In the genomic region with DNA sequence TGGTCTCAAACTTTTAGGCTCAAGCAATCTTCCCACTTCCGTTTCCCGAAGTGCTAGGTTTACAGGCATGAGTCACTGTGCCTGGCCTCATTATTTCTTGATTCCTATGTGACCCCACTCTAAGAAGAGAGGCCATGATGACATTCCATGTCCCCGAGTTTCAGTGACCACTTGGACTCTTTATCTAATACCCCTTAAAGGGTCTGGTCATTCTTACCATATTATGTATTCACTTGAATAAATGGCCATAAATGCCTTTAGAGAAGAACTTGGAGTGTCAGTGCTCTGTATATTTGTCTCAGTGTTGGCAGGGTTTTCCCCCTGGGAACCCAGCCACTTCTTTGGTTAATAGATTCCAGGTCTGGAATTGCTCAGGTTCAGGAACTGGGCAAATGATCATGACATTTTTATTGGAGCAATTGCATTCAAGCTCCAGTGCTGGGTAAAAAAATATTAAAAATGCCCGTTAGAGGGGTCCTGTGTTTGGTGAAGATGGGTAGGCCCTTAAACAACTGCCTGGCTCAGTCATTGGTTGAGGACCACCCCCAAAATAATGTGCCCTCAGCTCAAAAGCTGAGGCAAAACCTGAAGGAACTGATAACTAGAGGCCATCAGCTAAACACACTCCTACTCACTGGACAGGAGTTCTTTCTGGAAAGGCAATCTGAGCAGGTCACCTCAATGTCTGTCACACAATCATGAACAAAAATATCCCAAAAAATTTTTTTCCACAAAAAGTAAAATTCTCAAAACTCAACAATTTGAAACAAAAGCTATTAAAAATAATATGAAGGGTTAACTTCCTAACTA, we compare ENCODE assay signal across 14 cellular contexts.
DNase-seq lines count a peak whose midpoint lies in the region; ATAC-seq, FAIRE-seq and TF ChIP-seq lines count a peak whose summit lies in the region.
"Had no signal": no experiment of that assay in that cellular context is flagged by ENCODE, and none has a peak within 500 bp of the region (broad histone marks: within the 10 kb centered on the region; RNA-seq: fewer than 3 reads in every experiment).

No MANE protein-coding gene starts in this region.

- FAIRE-seq in HepG2 (lab: Jason Lieb, UNC): no peak

- WGBS in liver: 26% methylated on average over 4 of the region's 4 CpGs
- WGBS in HepG2 (ENCODE audit: low lambda C conversion rate): 2% methylated on average over 4 of the region's 4 CpGs

- no peaks in the 10 kb centered on the region for H3K79me2 ChIP-seq in HepG2 (ENCODE audit: insufficient read depth, low read length)

- H3K27me3 ChIP-seq in liver (ENCODE audit: control insufficient read depth in 4 of 4, insufficient read depth in 4 of 4, low read length in 3 of 4): no peaks in the 10 kb centered on the region
- no peaks in the 10 kb centered on the region for H3K27me3 ChIP-seq in HepG2 (ENCODE audit: control insufficient read depth in 1 of 2, insufficient read depth in 2 of 2, low read length in 2 of 2)

- H2AFZ ChIP-seq in HepG2 (ENCODE audit: low read length): no peak overlapping the region

- no peak for TF ChIP-seq EP300 in HepG2 (IDR thresholded peaks at IDR 0.05; ENCODE audit: low read depth in 2 of 2, low read length in 2 of 2)
- TF ChIP-seq EP300 in HepG2 (CRISPR knock-in tag; IDR thresholded peaks at IDR 0.05; ENCODE audit: borderline replicate concordance): no peak

- no peaks in the 10 kb centered on the region for H3K9me3 Mint-ChIP-seq in Calu3 (ENCODE audit: low read depth, unreplicated experiment)
- H3K9me3 Mint-ChIP-seq: stimulated activated naive CD8-positive, alpha-beta T cell treated with anti-CD3 and anti-CD28 coated beads, Interleukin-15, Interleukin-2, amounts not matched to agents 100 ng/mL and 50 ng/mL, for 24 hours had no signal

- no peak for DNase-seq in HepG2 (ENCODE audit: low spot score)
- DNase-seq in astrocyte of the hippocampus (ENCODE audit: low read depth, low spot score): peak; percentile 93
- peak; percentile 24 for DNase-seq in kidney glomerular epithelial cell (lab: John Stamatoyannopoulos, UW)
- no peak for DNase-seq in Calu3
- no peak for DNase-seq in midbrain (lab: John Stamatoyannopoulos, UW)
- no peak for DNase-seq in activated CD8-positive, alpha-beta memory T cell treated with anti-CD3 and anti-CD28 coated beads, Interleukin-2, amount 50 U/mL, for 4 hours
- DNase-seq: activated T-cell treated with anti-CD3 and anti-CD28 coated beads for 4 hours, GDM1, left cardiac atrium, NCI-H2081 had no signal

- TF ChIP-seq POLR2A in HepG2 (IDR thresholded peaks at IDR 0.05; ENCODE audit: insufficient read depth in 1 of 2, low read depth in 2 of 2, low read length in 2 of 2): no peak

- intact Hi-C loops in HepG2 (cut with micrococcal nuclease; ENCODE audit: unreplicated experiment) (no loop called here), Calu3 (cut with micrococcal nuclease; ENCODE audit: unreplicated experiment) (no loop called here)

- no peaks in the 10 kb centered on the region for H3K36me3 Mint-ChIP-seq in Calu3 (ENCODE audit: insufficient read depth, unreplicated experiment)

- no peaks in the 10 kb centered on the region for H4K20me1 ChIP-seq in HepG2 (ENCODE audit: insufficient read depth, low read length)

- in situ Hi-C loops in HepG2 (cut with HindIII; ENCODE audit: extremely low pct_ligation_motif_present, low pct_unique_long_range_greater_than_20kb): no loop called here

- H3K4me3 ChIP-seq in liver (ENCODE audit: low read depth in 1 of 3, low read length in 3 of 3) (no peak overlapping the region), HepG2 (replicated peaks in 1 of 3; ENCODE audit: insufficient read depth in 1 of 3, low read depth in 2 of 3, low read length in 3 of 3) (no peak overlapping the region)

- no peak overlapping the region for H3K4me3 Mint-ChIP-seq in Calu3 (ENCODE audit: low read depth, unreplicated experiment)
- H3K4me3 Mint-ChIP-seq: stimulated activated naive CD8-positive, alpha-beta T cell treated with anti-CD3 and anti-CD28 coated beads, Interleukin-15, Interleukin-2, amounts not matched to agents 100 ng/mL and 50 ng/mL, for 24 hours had no signal

- peak; percentile 63 to 70 for TF ChIP-seq RAD21 in liver (IDR thresholded peaks at IDR 0.05)
- TF ChIP-seq RAD21 in HepG2 (CRISPR knock-in tag; IDR thresholded peaks at IDR 0.05): no peak

- no peak overlapping the region for H3K27ac Mint-ChIP-seq in Calu3 (ENCODE audit: unreplicated experiment)
- H3K27ac Mint-ChIP-seq: stimulated activated naive CD8-positive, alpha-beta T cell treated with anti-CD3 and anti-CD28 coated beads, Interleukin-15, Interleukin-2, amounts not matched to agents 100 ng/mL and 50 ng/mL, for 24 hours had no signal

- H3K9me3 ChIP-seq in liver (ENCODE audit: control insufficient read depth in 4 of 4, low read length in 3 of 4): no peaks in the 10 kb centered on the region
- H3K9me3 ChIP-seq in HepG2 (ENCODE audit: low read length): no peaks in the 10 kb centered on the region

- no peak overlapping the region for H3K4me2 ChIP-seq in HepG2 (ENCODE audit: low read depth, low read length)

- H3K4me1 ChIP-seq in liver (ENCODE audit: control insufficient read depth in 4 of 4, insufficient read depth in 4 of 4, low read length in 3 of 4) (peaks cover 0 to 9% (median 2%) of the 10 kb centered on the region in 4 donors), HepG2 (ENCODE audit: insufficient read depth, low read length) (no peaks in the 10 kb centered on the region)

- ATAC-seq in HepG2: no peak
- ATAC-seq in GM19397 (IDR thresholded peaks at IDR 0.05; ENCODE audit: unreplicated experiment): no peak

- peaks cover 7% of the 10 kb centered on the region for H3K4me1 Mint-ChIP-seq in Calu3 (ENCODE audit: low read depth, unreplicated experiment)

- no peak for TF ChIP-seq CTCF in liver (IDR thresholded peaks at IDR 0.05; ENCODE audit: low read depth, low read length, missing input control)
- no peak for TF ChIP-seq CTCF in HepG2 (CRISPR knock-in tag; IDR thresholded peaks at IDR 0.05)
- TF ChIP-seq CTCF in Calu3 (IDR thresholded peaks at IDR 0.05; ENCODE audit: unreplicated experiment): no peak

- H3K9ac ChIP-seq in liver (ENCODE audit: low read depth in 1 of 2, low read length in 2 of 2) (no peak overlapping the region), HepG2 (ENCODE audit: insufficient read depth, low read depth, low read length) (no peak overlapping the region)

- H3K27ac ChIP-seq in liver (ENCODE audit: low read depth in 1 of 2, low read length in 2 of 2): peak overlapping the region; percentile 45 to 65
- H3K27ac ChIP-seq in HepG2 (ENCODE audit: extremely low read length, insufficient read depth, low read length): no peak overlapping the region
- H3K27ac ChIP-seq: epithelial cell of prostate had no signal

- POLR2A ChIA-PET in HepG2 (lab: Yijun Ruan, JAX): no interaction called here

- no peaks in the 10 kb centered on the region for H3K27me3 Mint-ChIP-seq in Calu3 (ENCODE audit: unreplicated experiment)
- H3K27me3 Mint-ChIP-seq: stimulated activated naive CD8-positive, alpha-beta T cell treated with anti-CD3 and anti-CD28 coated beads, Interleukin-15, Interleukin-2, amounts not matched to agents 100 ng/mL and 50 ng/mL, for 24 hours had no signal

- H3K36me3 ChIP-seq in liver (ENCODE audit: control insufficient read depth in 4 of 4, insufficient read depth in 3 of 4, low read depth in 1 of 4, low read length in 3 of 4) (no peaks in the 10 kb centered on the region), HepG2 (replicated peaks in 1 of 2; ENCODE audit: control insufficient read depth in 1 of 2, insufficient read depth in 2 of 2, low read length in 2 of 2) (no peaks in the 10 kb centered on the region)

- no TSS peak for BruUV-seq in HepG2 (replicated peaks; lab: Mats Ljungman, UMichigan)
- BruUV-seq in Calu3 (replicated peaks; lab: Mats Ljungman, UMichigan): no TSS peak

- CTCF ChIA-PET in HepG2 (lab: Yijun Ruan, JAX; ENCODE audit: low intra/inter-chr PET ratio, low total read pairs): no interaction called here
- CTCF ChIA-PET in Calu3 (lab: Charles Lee): interaction anchor here (0.6 to 0.7 kb wide), 3 partner anchors 9 to 200 kb away, joined by 3 to 6 read pairs (median 3); no protein-coding TSS in a partner anchor

TF ChIP-seq in liver, 16 proteins besides CTCF, POLR2A, EP300 and RAD21 (continues in another document):
- TF ChIP-seq JUND (IDR thresholded peaks at IDR 0.05) (peak in 1 of 2 donors; percentile 60), RXRA (IDR thresholded peaks at IDR 0.05) (peak; percentile 53 to 65)

TF ChIP-seq in HepG2, 621 proteins besides CTCF, POLR2A, EP300 and RAD21 (continues in another document):
- TF ChIP-seq ZNF781 (CRISPR knock-in tag; IDR thresholded peaks at IDR 0.05; ENCODE audit: borderline replicate concordance, not compliant biosample characterization) (no peak), SMAD3 (CRISPR knock-in tag; IDR thresholded peaks at IDR 0.05) (no peak), PHB2 (IDR thresholded peaks at IDR 0.05; ENCODE audit: partially characterized antibody) (no peak), ZNF460 (CRISPR knock-in tag; IDR thresholded peaks at IDR 0.05; ENCODE audit: borderline replicate concordance) (no peak), ZNF709 (CRISPR knock-in tag; IDR thresholded peaks at IDR 0.05) (no peak), ZNF10 (CRISPR knock-in tag; IDR thresholded peaks at IDR 0.05; ENCODE audit: borderline replicate concordance, low read depth) (no peak), TCF7L2 (IDR thresholded peaks at IDR 0.05; ENCODE audit: low read depth, low read length) (no peak), ZNF589 (CRISPR knock-in tag; conservative IDR thresholded peaks at IDR 0.05) (no peak)
- TF ChIP-seq, protein P1, sequence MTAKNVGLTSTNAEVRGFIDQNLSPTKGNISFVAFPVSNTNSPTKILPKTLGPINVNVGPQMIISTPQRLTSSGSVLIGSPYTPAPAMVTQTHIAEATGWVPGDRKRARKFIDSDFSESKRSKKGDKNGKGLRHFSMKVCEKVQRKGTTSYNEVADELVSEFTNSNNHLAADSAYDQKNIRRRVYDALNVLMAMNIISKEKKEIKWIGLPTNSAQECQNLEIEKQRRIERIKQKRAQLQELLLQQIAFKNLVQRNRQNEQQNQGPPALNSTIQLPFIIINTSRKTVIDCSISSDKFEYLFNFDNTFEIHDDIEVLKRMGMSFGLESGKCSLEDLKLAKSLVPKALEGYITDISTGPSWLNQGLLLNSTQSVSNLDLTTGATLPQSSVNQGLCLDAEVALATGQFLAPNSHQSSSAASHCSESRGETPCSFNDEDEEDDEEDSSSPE (CRISPR knock-in tag; IDR thresholded peaks at IDR 0.05): no peak

Comparison
In these comparisons a context has a peak if more than half of its experiments do, and no peak if none do; other contexts are left out.
1. DNase-seq: peak in astrocyte of the hippocampus (single experiment) and kidney glomerular epithelial cell (single experiment); none in HepG2 (single experiment), Calu3 (single experiment), midbrain (single experiment) and activated CD8-positive, alpha-beta memory T cell treated with anti-CD3 and anti-CD28 coated beads, Interleukin-2, amount 50 U/mL, for 4 hours (single experiment).